Comparison of ENCODE assay signal across 32 cellular contexts in the genomic region with DNA sequence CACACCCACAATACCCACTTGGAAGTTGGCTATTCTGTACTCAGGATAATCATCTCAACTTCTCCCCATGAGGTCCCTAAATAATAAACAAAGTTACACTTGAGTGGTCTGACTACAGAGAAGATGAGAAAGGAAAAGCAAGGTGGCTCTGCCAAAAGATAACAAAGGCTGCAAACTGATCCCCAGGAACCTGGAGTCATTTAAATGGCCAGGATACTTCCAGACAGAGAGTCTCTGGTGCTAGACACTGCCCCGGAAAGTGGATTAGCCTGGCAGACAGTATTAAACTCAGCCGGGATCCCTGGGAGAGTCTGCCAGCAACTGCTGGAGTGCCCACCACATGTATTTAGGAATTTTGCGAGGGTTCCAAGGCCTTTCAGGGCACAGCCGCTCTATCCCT.
DNase-seq lines count a peak whose midpoint lies in the region; ATAC-seq and TF ChIP-seq lines count a peak whose summit lies in the region.
"Had no signal": no experiment of that assay in that cellular context is flagged by ENCODE, and none has a peak within 500 bp of the region (broad histone marks: within the 10 kb centered on the region; RNA-seq: fewer than 3 reads in every experiment).

No MANE protein-coding gene starts in this region.

- H3K4me1 ChIP-seq in ascending aorta: peaks cover 0 to 10% of the 10 kb centered on the region in 2 donors
- peaks cover 43 to 44% of the 10 kb centered on the region in 2 donors for H3K4me1 ChIP-seq in thyroid gland
- H3K4me1 ChIP-seq: gastrocnemius medialis, prostate gland had no signal

- H3K27ac ChIP-seq in ascending aorta (peak overlapping the region; percentile 48 to 50), thyroid gland (peak overlapping the region; percentile 76 to 85 (median 78))
- H3K27ac ChIP-seq: gastrocnemius medialis, KMS-11, prostate gland, VCaP had no signal

- WGBS in thyroid gland, 2 donors: 21 to 57% methylated on average over 4 of the region's 4 CpGs

- no peak overlapping the region for H3K4me3 ChIP-seq in ascending aorta
- no peak overlapping the region for H3K4me3 ChIP-seq in thyroid gland (replicated peaks in 1 of 3)
- H3K4me3 ChIP-seq: gastrocnemius medialis, HAP-1, prostate gland had no signal

- DNase-seq in NCI-H1417 (lab: John Stamatoyannopoulos, UW) (peak; percentile 18 to 33 (median 26)), NCI-H1417 treated with DMSO at 0.1 percent for 48 hours (lab: John Stamatoyannopoulos, UW) (no peak), NCI-H146 (lab: John Stamatoyannopoulos, UW) (peak; percentile 53), ascending aorta (ENCODE audit: low spot score in 2 of 2) (no peak), thyroid gland (no peak), glomerular visceral epithelial cell (ENCODE audit: extremely low spot score) (no peak), OCI-M1 (lab: John Stamatoyannopoulos, UW) (no peak)
- DNase-seq: 8988T; activated CD4-positive, alpha-beta T cell treated with anti-CD3 and anti-CD28 coated beads, Interleukin-2, amount 10 ng/mL, durations not matched to agents 24 days and 14 days; activated effector memory CD4-positive, alpha-beta T cell treated with anti-CD3 and anti-CD28 coated beads, Interleukin-2, amount 50 U/mL, for 16 hours; activated naive CD8-positive, alpha-beta T cell treated with anti-CD3 and anti-CD28 coated beads, Interleukin-2, amount 10 ng/mL, durations not matched to agents 7 days and 5 days; activated T-cell treated with anti-CD3 and anti-CD28 coated beads, Interleukin-2, amount 50 U/mL, for 1 hour; CD8-positive, alpha-beta T cell; cerebellar nuclear complex; DMS153; dorsolateral prefrontal cortex; gastrocnemius medialis; mesenchymal stem cell; NCI-H1694 treated with DMSO at 0.1 percent for 48 hours; nucleus accumbens; SHP77 treated with DMSO at 0.1 percent for 48 hours; stimulated activated CD4-positive, alpha-beta T cell treated with anti-CD3 and anti-CD28 coated beads, Interleukin-15, amount 100 ng/mL, for 24 hours; stimulated activated naive B cell treated with anti-CD40 and anti-IgM and Interleukin-4, amounts not matched to agents 10 μg/mL and 1 μg/mL and 100 μg/mL, for 72 hours; SW 1271; T-helper 9 cell had no signal

- H3K36me3 ChIP-seq in ascending aorta (no peaks in the 10 kb centered on the region), thyroid gland (no peaks in the 10 kb centered on the region)
- H3K36me3 ChIP-seq: gastrocnemius medialis, HAP-1, prostate gland had no signal

- no peaks in the 10 kb centered on the region for H3K9me3 ChIP-seq in ascending aorta
- no peaks in the 10 kb centered on the region for H3K9me3 ChIP-seq in thyroid gland
- H3K9me3 ChIP-seq: gastrocnemius medialis, HAP-1, prostate gland had no signal

- no peak for TF ChIP-seq POLR2A in thyroid gland (IDR thresholded peaks at IDR 0.05)

- intact Hi-C loops in ascending aorta (cut with DNase I) (no loop called here), thyroid gland (cut with DNase I) (no loop called here)

- H3K27me3 ChIP-seq in ascending aorta: no peaks in the 10 kb centered on the region
- H3K27me3 ChIP-seq in thyroid gland: no peaks in the 10 kb centered on the region
- H3K27me3 ChIP-seq: gastrocnemius medialis had no signal

- no peak for ATAC-seq in HG02623 (IDR thresholded peaks at IDR 0.05; ENCODE audit: unreplicated experiment)
- ATAC-seq: CD8-positive, alpha-beta T cell; gastrocnemius medialis; left lobe of liver; sciatic nerve; stimulated activated naive B cell treated with anti-CD40 and anti-IgM and Interleukin-4, amounts not matched to agents 10 μg/mL and 1 μg/mL and 100 μg/mL, for 72 hours had no signal

- TF ChIP-seq CTCF in ascending aorta (IDR thresholded peaks at IDR 0.05): no peak
- no peak for TF ChIP-seq CTCF in thyroid gland (IDR thresholded peaks at IDR 0.05)

Comparison
In these comparisons a context has a peak if more than half of its experiments do, and no peak if none do; other contexts are left out.
1. DNase-seq: peak in NCI-H1417 (3 of 3) and NCI-H146 (single experiment); none in NCI-H1417 treated with DMSO at 0.1 percent for 48 hours (single experiment), ascending aorta (0 of 2), thyroid gland (0 of 2), glomerular visceral epithelial cell (single experiment) and OCI-M1 (single experiment).